ENCODE assay signal across 9 cellular contexts in the genomic region with DNA sequence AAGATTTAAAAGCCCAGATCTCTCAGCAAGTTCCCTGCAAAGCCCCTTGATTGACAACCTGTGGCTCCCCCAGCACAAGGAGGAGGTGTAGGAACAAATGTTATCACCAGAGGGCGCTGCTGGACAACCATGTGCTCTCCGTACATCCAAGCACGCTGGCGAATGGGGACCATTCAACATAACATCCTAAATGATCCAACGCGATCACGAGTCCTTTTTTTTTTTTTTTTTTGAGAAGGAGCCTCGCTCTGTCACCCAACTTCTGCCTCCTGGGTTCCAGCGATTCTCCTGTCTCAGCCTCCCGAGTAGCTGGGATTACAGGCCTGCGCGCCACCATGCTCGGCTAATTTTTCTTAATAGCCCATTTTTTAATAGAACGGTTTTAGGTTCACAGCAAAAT. TPM values are rescaled to one million over a fixed set of nuclear protein-coding genes. Genes with fewer than 3 reads are reported as not detected.
A peak's percentile ranks its signal among the peaks of the same experiment; 100 is the strongest.
DNase-seq lines count a peak whose midpoint lies in the region; ATAC-seq and TF ChIP-seq lines count a peak whose summit lies in the region.
"Had no signal": no experiment of that assay in that cellular context is flagged by ENCODE, and none has a peak within 500 bp of the region (broad histone marks: within the 10 kb centered on the region; RNA-seq: fewer than 3 reads in every experiment).

No MANE protein-coding gene starts in this region.

- peak; percentile 82 for ATAC-seq in stimulated activated naive CD8-positive, alpha-beta T cell treated with anti-CD3 and anti-CD28 coated beads, Interleukin-15, amount 100 ng/mL, for 72 hours

- no peaks in the 10 kb centered on the region for H3F3A ChIP-seq in neural progenitor cell (ENCODE audit: low read depth)

- H2AFZ ChIP-seq in neural progenitor cell (replicated peaks): peak overlapping the region; percentile 46

- H3K9me3 ChIP-seq in neural progenitor cell (ENCODE audit: low read depth): no peaks in the 10 kb centered on the region

- no peaks in the 10 kb centered on the region for H3K36me3 Mint-ChIP-seq in neural progenitor cell
- H3K36me3 Mint-ChIP-seq: activated naive CD4-positive, alpha-beta T cell treated with anti-CD3 and anti-CD28 coated beads, Interleukin-2, amount 50 U/mL, for 24 hours had no signal

- peaks cover 9% of the 10 kb centered on the region for H3K9me3 Mint-ChIP-seq in neural progenitor cell
- H3K9me3 Mint-ChIP-seq in stimulated activated naive CD8-positive, alpha-beta T cell treated with anti-CD3 and anti-CD28 coated beads, Interleukin-15, amount 100 ng/mL, for 72 hours: peaks cover 0 to 11% of the 10 kb centered on the region in 2 donors
- H3K9me3 Mint-ChIP-seq: activated naive CD4-positive, alpha-beta T cell treated with anti-CD3 and anti-CD28 coated beads, Interleukin-2, amount 50 U/mL, for 24 hours had no signal

- H3K27ac Mint-ChIP-seq in neural progenitor cell: no peak overlapping the region
- H3K27ac Mint-ChIP-seq in stimulated activated naive CD8-positive, alpha-beta T cell treated with anti-CD3 and anti-CD28 coated beads, Interleukin-15, amount 100 ng/mL, for 72 hours: no peak overlapping the region
- H3K27ac Mint-ChIP-seq: activated naive CD4-positive, alpha-beta T cell treated with anti-CD3 and anti-CD28 coated beads, Interleukin-2, amount 50 U/mL, for 24 hours had no signal

- TF ChIP-seq CTCF in fibroblast of pulmonary artery (IDR thresholded peaks at IDR 0.05; ENCODE audit: low read length, missing control alignments): peak; percentile 79
- peak; percentile 87 for TF ChIP-seq CTCF in neural progenitor cell (IDR thresholded peaks at IDR 0.05)

- H3K79me2 ChIP-seq in neural progenitor cell (ENCODE audit: low read depth): no peaks in the 10 kb centered on the region

- H4K20me1 ChIP-seq in neural progenitor cell (ENCODE audit: low read depth): no peaks in the 10 kb centered on the region

- H3K27me3 ChIP-seq in neural progenitor cell: peaks cover 4% of the 10 kb centered on the region

- H3K27ac ChIP-seq in neural progenitor cell: no peak overlapping the region

- H3K36me3 ChIP-seq in neural progenitor cell: no peaks in the 10 kb centered on the region

- H3K4me1 ChIP-seq in neural progenitor cell: peaks cover 9% of the 10 kb centered on the region

- DNase-seq in DMS 273 treated with DMSO at 0.1 percent for 48 hours (lab: John Stamatoyannopoulos, UW) (peak; percentile 44), LoVo (ENCODE audit: low spot score) (peak; percentile 64), RPMI8226 (peak; percentile 80), activated T-helper 1 cell treated with Interleukin-2 at 50 U/mL for 16 hours (ENCODE audit: low read depth) (peak; percentile 40), fibroblast of pulmonary artery (ENCODE audit: low read depth) (peak; percentile 87), neural progenitor cell (ENCODE audit: low spot score) (peak; percentile 92), GOT3 (lab: John Stamatoyannopoulos, UW) (no peak)
- DNase-seq in stimulated activated naive CD8-positive, alpha-beta T cell treated with anti-CD3 and anti-CD28 coated beads, Interleukin-15, amount 100 ng/mL, for 72 hours: peak; percentile 68 to 69

- H3K9ac ChIP-seq in neural progenitor cell: no peak overlapping the region

- no peak overlapping the region for H3K4me3 Mint-ChIP-seq in neural progenitor cell
- no peak overlapping the region for H3K4me3 Mint-ChIP-seq in stimulated activated naive CD8-positive, alpha-beta T cell treated with anti-CD3 and anti-CD28 coated beads, Interleukin-15, amount 100 ng/mL, for 72 hours
- H3K4me3 Mint-ChIP-seq: activated naive CD4-positive, alpha-beta T cell treated with anti-CD3 and anti-CD28 coated beads, Interleukin-2, amount 50 U/mL, for 24 hours had no signal

- H3K4me1 Mint-ChIP-seq in neural progenitor cell: peaks cover 8% of the 10 kb centered on the region
- no peaks in the 10 kb centered on the region for H3K4me1 Mint-ChIP-seq in stimulated activated naive CD8-positive, alpha-beta T cell treated with anti-CD3 and anti-CD28 coated beads, Interleukin-15, amount 100 ng/mL, for 72 hours
- H3K4me1 Mint-ChIP-seq: activated naive CD4-positive, alpha-beta T cell treated with anti-CD3 and anti-CD28 coated beads, Interleukin-2, amount 50 U/mL, for 24 hours had no signal

- H3K4me3 ChIP-seq in fibroblast of pulmonary artery (replicated peaks; ENCODE audit: low read depth, low read length) (no peak overlapping the region), neural progenitor cell (no peak overlapping the region)

- H3K4me2 ChIP-seq in neural progenitor cell: no peak overlapping the region

- peaks cover 6% of the 10 kb centered on the region for H3K27me3 Mint-ChIP-seq in neural progenitor cell (ENCODE audit: insufficient read depth, low read depth)
- peaks cover 25% of the 10 kb centered on the region for H3K27me3 Mint-ChIP-seq in stimulated activated naive CD8-positive, alpha-beta T cell treated with anti-CD3 and anti-CD28 coated beads, Interleukin-15, amount 100 ng/mL, for 72 hours

RNA-seq across cellular contexts. Expression of a gene that starts 52.0 kb away (rescaled TPM):
- total RNA-seq in neural progenitor cell (ENCODE audit: low replicate concordance): not detected in 2 replicates

RNA-seq across cellular contexts. Expression of a gene that starts 57.6 kb away (rescaled TPM):
- total RNA-seq in neural progenitor cell (ENCODE audit: low replicate concordance): 21.2 and 36.4 TPM in 2 replicates
